8 cellular contexts compared by ENCODE assay signal in genomic region chr12:55727643-55728184, GRCh38. TPM values are rescaled to one million over a fixed set of nuclear protein-coding genes. Genes with fewer than 3 reads are reported as not detected.
DNase-seq lines count a peak whose midpoint lies in the region; ATAC-seq and TF ChIP-seq lines count a peak whose summit lies in the region.

No MANE protein-coding gene starts in this region.

- H3K4me1 ChIP-seq in HUES6 (ENCODE audit: control insufficient read depth, insufficient read depth, low read length) = peaks cover 19% of the 10 kb centered on the region; the same call in 1 of the 2 replicates
- H3K4me1 ChIP-seq in iPS-15b (ENCODE audit: control insufficient read depth, insufficient read depth, low read length) = peaks cover 15% of the 10 kb centered on the region
- H3K4me1 ChIP-seq in skeletal muscle satellite cell (ENCODE audit: control insufficient read depth, insufficient read depth, low read length) = peaks cover 52% of the 10 kb centered on the region

- H3K4me2 ChIP-seq in skeletal muscle satellite cell (ENCODE audit: low read length) = peak overlapping the region; percentile 98

- no peak for DNase-seq in BJ (ENCODE audit: low read depth)
- DNase-seq in amniotic epithelial cell (ENCODE audit: low read depth) = peak; percentile 79
- DNase-seq in NCI-H1930 (lab: John Stamatoyannopoulos, UW) = no peak

- peak overlapping the region; percentile 86 for H3K27ac ChIP-seq in HUES6 (ENCODE audit: low read depth, low read length)

- no peak for ATAC-seq in GM21825 (IDR thresholded peaks at IDR 0.05; ENCODE audit: unreplicated experiment)
- ATAC-seq in GM18867 (IDR thresholded peaks at IDR 0.05; ENCODE audit: unreplicated experiment) = no peak

- no peaks in the 10 kb centered on the region for H3K9me3 ChIP-seq in HUES6 (ENCODE audit: control insufficient read depth, insufficient read depth, low read depth, low read length)
- H3K9me3 ChIP-seq in iPS-15b (ENCODE audit: control insufficient read depth, insufficient read depth, low read length) = no peaks in the 10 kb centered on the region
- H3K9me3 ChIP-seq in skeletal muscle satellite cell (replicated peaks; ENCODE audit: low read length) = no peaks in the 10 kb centered on the region

- CTCF ChIA-PET in BJ (lab: Yijun Ruan, JAX) = no interaction called here

- no peak for TF ChIP-seq CTCF in BJ (IDR thresholded peaks at IDR 0.05; ENCODE audit: insufficient read depth, low read depth, low read length)

- H3K36me3 ChIP-seq in BJ (ENCODE audit: control insufficient read depth, insufficient read depth, low read length) = peaks cover 29% of the 10 kb centered on the region
- H3K36me3 ChIP-seq in HUES6 (ENCODE audit: control insufficient read depth, insufficient read depth, low read length) = peaks cover 41% of the 10 kb centered on the region
- peaks cover 36% of the 10 kb centered on the region for H3K36me3 ChIP-seq in iPS-15b (ENCODE audit: control insufficient read depth, insufficient read depth, low read length)
- H3K36me3 ChIP-seq in skeletal muscle satellite cell (ENCODE audit: insufficient read depth, low read length) = peaks cover 51% of the 10 kb centered on the region

- H3K9ac ChIP-seq in HUES6 (ENCODE audit: low read length) (peak overlapping the region; percentile 96), iPS-15b (ENCODE audit: low read depth, low read length) (peak overlapping the region; percentile 81), skeletal muscle satellite cell (ENCODE audit: low read depth, low read length) (peak overlapping the region; percentile 95)

- peak overlapping the region; percentile 73 for H3K4me3 ChIP-seq in BJ (ENCODE audit: low read depth, low read length)
- H3K4me3 ChIP-seq in HUES6 (ENCODE audit: low read depth, low read length) = peak overlapping the region; percentile 97
- peak overlapping the region; percentile 94 for H3K4me3 ChIP-seq in iPS-15b (ENCODE audit: low read depth, low read length)
- peak overlapping the region; percentile 81 for H3K4me3 ChIP-seq in skeletal muscle satellite cell (ENCODE audit: low read length)

- H3K27me3 ChIP-seq in BJ (ENCODE audit: control insufficient read depth, insufficient read depth, low read length) (no peaks in the 10 kb centered on the region), HUES6 (ENCODE audit: control insufficient read depth, insufficient read depth, low read length) (no peaks in the 10 kb centered on the region), iPS-15b (ENCODE audit: control insufficient read depth, insufficient read depth, low read length) (no peaks in the 10 kb centered on the region), skeletal muscle satellite cell (ENCODE audit: control insufficient read depth, insufficient read depth, low read length) (no peaks in the 10 kb centered on the region)

- POLR2A ChIA-PET in BJ (lab: Charles Lee) = no interaction called here

RNA-seq across cellular contexts. Expression of gene CD63, which starts 1.1 kb away (rescaled TPM):
- 974 and 1,937 TPM in 2 replicates for polyA plus RNA-seq in BJ (2011; rRNA removed)
- 454 and 644 TPM in 2 replicates for polyA minus RNA-seq in BJ (2011; rRNA and poly(A)+ RNA removed)
- 1,390 and 1,764 TPM in 2 replicates for total RNA-seq in skeletal muscle satellite cell (2012; rRNA removed)

RNA-seq across cellular contexts. Expression of gene RDH5, which starts 7.5 kb away (rescaled TPM):
- 4.5 and 6.2 TPM in 2 replicates for polyA plus RNA-seq in BJ (2011; rRNA removed)
- polyA minus RNA-seq in BJ (2011; rRNA and poly(A)+ RNA removed) = 2.4 and 2.8 TPM in 2 replicates
- 51.0 and 63.1 TPM in 2 replicates for total RNA-seq in skeletal muscle satellite cell (2012; rRNA removed)

RNA-seq across cellular contexts. Expression of gene BLOC1S1, which starts 11.9 kb away (rescaled TPM):
- 147 and 172 TPM in 2 replicates for polyA plus RNA-seq in BJ (2011; rRNA removed)
- polyA minus RNA-seq in BJ (2011; rRNA and poly(A)+ RNA removed) = 31.2 and 41.8 TPM in 2 replicates
- total RNA-seq in skeletal muscle satellite cell (2012; rRNA removed) = 36.0 and 65.9 TPM in 2 replicates

RNA-seq across cellular contexts. Expression of gene GDF11, which starts 15.2 kb away (rescaled TPM):
- 2.9 and 3.8 TPM in 2 replicates for polyA plus RNA-seq in BJ (2011; rRNA removed)
- polyA minus RNA-seq in BJ (2011; rRNA and poly(A)+ RNA removed) = 4.5 and 4.7 TPM in 2 replicates
- total RNA-seq in skeletal muscle satellite cell (2012; rRNA removed) = 3.3 and 3.7 TPM in 2 replicates

RNA-seq across cellular contexts. Expression of gene ITGA7, which starts 20.0 kb away (rescaled TPM):
- 9.4 and 11.6 TPM in 2 replicates for polyA plus RNA-seq in BJ (2011; rRNA removed)
- 4.7 and 7.8 TPM in 2 replicates for polyA minus RNA-seq in BJ (2011; rRNA and poly(A)+ RNA removed)
- total RNA-seq in skeletal muscle satellite cell (2012; rRNA removed) = 12.4 and 32.1 TPM in 2 replicates
